ENCODE assay signal across 9 cellular contexts in the genomic region with DNA sequence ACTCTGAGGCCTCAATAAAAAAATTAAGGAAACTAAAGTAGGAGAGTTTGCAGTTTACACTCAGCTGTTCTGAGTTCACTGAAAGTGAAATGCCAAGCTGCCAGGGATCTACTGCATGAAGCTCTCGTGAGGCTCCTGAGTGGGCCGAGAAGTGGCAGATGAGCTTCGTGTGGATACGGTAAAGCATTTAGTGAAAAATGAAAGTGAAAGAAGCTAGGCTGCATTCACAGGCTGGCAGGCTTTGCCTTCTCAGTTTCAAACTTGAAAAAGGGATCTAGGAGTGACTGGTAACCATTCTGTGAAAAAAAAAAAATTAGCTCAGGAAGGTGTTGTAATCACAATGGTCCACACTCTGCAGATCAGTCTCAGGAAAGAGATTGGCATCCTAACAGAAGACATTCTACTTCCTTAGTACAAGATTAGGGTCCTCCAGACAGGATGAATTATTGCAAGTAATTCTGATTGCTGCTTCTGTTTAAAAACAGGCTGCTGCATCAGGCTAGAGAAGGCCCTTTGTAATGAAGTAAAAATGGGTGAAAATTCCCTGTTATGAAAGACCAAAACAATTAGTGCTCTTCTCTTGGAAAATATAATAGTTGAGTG.
DNase-seq lines count a peak whose midpoint lies in the region; ATAC-seq and FAIRE-seq lines count a peak whose summit lies in the region.
"Had no signal": no experiment of that assay in that cellular context is flagged by ENCODE, and none has a peak within 500 bp of the region (broad histone marks: within the 10 kb centered on the region; RNA-seq: fewer than 3 reads in every experiment).

No MANE protein-coding gene starts in this region.

- FAIRE-seq in islet of Langerhans (lab: Jason Lieb, UNC) = peak; percentile 13

- ATAC-seq in GM19463 (IDR thresholded peaks at IDR 0.05; ENCODE audit: unreplicated experiment) (peak; percentile 99), HG03558 (IDR thresholded peaks at IDR 0.05; ENCODE audit: extremely low read depth, unreplicated experiment) (peak; percentile 97)

- peak overlapping the region; percentile 70 for H3K9ac ChIP-seq in adipocyte (ENCODE audit: low read length)

- no peaks in the 10 kb centered on the region for H3K27me3 ChIP-seq in adipocyte (replicated peaks; ENCODE audit: control insufficient read depth, insufficient read depth, low read length)
- H3K27me3 ChIP-seq: SJSA1 had no signal

- peaks cover 7% of the 10 kb centered on the region for H3K4me1 ChIP-seq in adipocyte (ENCODE audit: control insufficient read depth, insufficient read depth, low read length)
- H3K4me1 ChIP-seq: SJSA1 had no signal

- no peaks in the 10 kb centered on the region for H3K36me3 ChIP-seq in adipocyte (ENCODE audit: control insufficient read depth, insufficient read depth, low read length, severe bottlenecking)
- H3K36me3 ChIP-seq: SJSA1 had no signal

- H3K4me3 ChIP-seq in adipocyte (ENCODE audit: low read length) = peak overlapping the region; percentile 70
- H3K4me3 ChIP-seq: SJSA1 had no signal

- no peaks in the 10 kb centered on the region for H3K9me3 ChIP-seq in adipocyte (ENCODE audit: control insufficient read depth, low read length)
- H3K9me3 ChIP-seq: SJSA1 had no signal

- DNase-seq in COLO829 (ENCODE audit: low spot score) (peak; percentile 7), SKM-1 (lab: John Stamatoyannopoulos, UW; ENCODE audit: unreplicated experiment) (peak; percentile 3), adipocyte (ENCODE audit: low read depth) (peak; percentile 80), foreskin melanocyte (no peak)
- DNase-seq in stimulated activated CD4-positive, alpha-beta T cell treated with anti-CD3 and anti-CD28 coated beads, Interleukin-15, amount 100 ng/mL, for 48 hours (ENCODE audit: low read depth in 2 of 2) = peak; percentile 20 to 30
